29 cellular contexts compared by ENCODE assay signal in genomic region chr15:25605171-25605570, GRCh38.
"Had no signal": no experiment of that assay in that cellular context is flagged by ENCODE, and none has a peak within 500 bp of the region (broad histone marks: within the 10 kb centered on the region; RNA-seq: fewer than 3 reads in every experiment).

No MANE protein-coding gene starts in this region.

- H3K27me3 ChIP-seq: neural progenitor cell, ovary, right lobe of liver, sigmoid colon, stomach, tibial artery, transverse colon, vagina had no signal

- H3K4me3 Mint-ChIP-seq: naive B cell; naive thymus-derived CD8-positive, alpha-beta T cell; natural killer cell treated with Interleukin-12 subunit alpha and Interleukin-12 subunit beta and Interleukin-15 and Interleukin-18, amount 100 ng/mL, for 72 hours; nephron progenitor cell; neural progenitor cell; stimulated activated effector memory CD8-positive, alpha-beta T cell treated with anti-CD3 and anti-CD28 coated beads, Interleukin-12 subunit alpha, Interleukin-12 subunit beta, amount 100 ng/mL, for 72 hours; stimulated activated naive B cell treated with anti-CD40 and anti-IgM and Interleukin-4, amounts not matched to agents 10 μg/mL and 1 μg/mL and 100 μg/mL, for 72 hours; stimulated activated naive CD8-positive, alpha-beta T cell treated with anti-CD3 and anti-CD28 coated beads, Interleukin-15, Interleukin-2, amounts not matched to agents 100 ng/mL and 50 ng/mL, for 24 hours; type B pancreatic cell had no signal

- H3K79me2 ChIP-seq: parathyroid adenoma had no signal

- H3K36me3 ChIP-seq: neural progenitor cell, ovary, right lobe of liver, sigmoid colon, stomach, thoracic aorta, tibial artery, transverse colon, vagina had no signal

- H3K9me3 Mint-ChIP-seq: type B pancreatic cell had no signal

- H3K4me1 Mint-ChIP-seq: naive B cell; naive thymus-derived CD8-positive, alpha-beta T cell; nephron progenitor cell; stimulated activated effector memory CD8-positive, alpha-beta T cell treated with anti-CD3 and anti-CD28 coated beads, Interleukin-12 subunit alpha, Interleukin-12 subunit beta, amount 100 ng/mL, for 72 hours; stimulated activated naive B cell treated with anti-CD40 and anti-IgM and Interleukin-4, amounts not matched to agents 10 μg/mL and 1 μg/mL and 100 μg/mL, for 72 hours had no signal

- H3K27ac ChIP-seq: neural progenitor cell, ovary, parathyroid adenoma, psoas muscle, right lobe of liver, sigmoid colon, stomach, thoracic aorta, tibial artery, transverse colon, vagina had no signal

- DNase-seq: naive B cell; naive thymus-derived CD8-positive, alpha-beta T cell; nephron progenitor cell; occipital lobe; ovary; posterior cingulate gyrus; psoas muscle; right cardiac atrium; right lobe of liver; sigmoid colon; small intestine; stimulated activated CD4-positive, alpha-beta T cell treated with anti-CD3 and anti-CD28 coated beads, Interleukin-15, amount 100 ng/mL, for 24 hours; stimulated activated CD4-positive, alpha-beta T cell treated with anti-CD3 and anti-CD28 coated beads, Interleukin-2, amount 100 ng/mL, for 24 hours; stimulated activated CD4-positive, alpha-beta T cell treated with anti-CD3 and anti-CD28 coated beads, Interleukin-2, amount 100 ng/mL, for 48 hours; stimulated activated CD4-positive, alpha-beta T cell treated with anti-CD3 and anti-CD28 coated beads, Interleukin-4, amount 100 ng/mL, for 24 hours; stimulated activated naive B cell treated with anti-CD40 and anti-IgM and Interleukin-4, amounts not matched to agents 10 μg/mL and 1 μg/mL and 100 μg/mL, for 72 hours; stimulated activated naive CD4-positive, alpha-beta T cell treated with Interleukin-2 at 50 U/mL for 16 hours; stomach; tibial artery; transverse colon had no signal

- H3K4me1 ChIP-seq: parathyroid adenoma, psoas muscle, right lobe of liver, stomach, transverse colon, vagina had no signal

- H3K27ac Mint-ChIP-seq: naive B cell; naive thymus-derived CD8-positive, alpha-beta T cell; natural killer cell treated with Interleukin-12 subunit alpha and Interleukin-12 subunit beta and Interleukin-15 and Interleukin-18, amount 100 ng/mL, for 72 hours; nephron progenitor cell; neural progenitor cell; progenitor cell of endocrine pancreas; stimulated activated effector memory CD8-positive, alpha-beta T cell treated with anti-CD3 and anti-CD28 coated beads, Interleukin-12 subunit alpha, Interleukin-12 subunit beta, amount 100 ng/mL, for 72 hours; stimulated activated naive B cell treated with anti-CD40 and anti-IgM and Interleukin-4, amounts not matched to agents 10 μg/mL and 1 μg/mL and 100 μg/mL, for 72 hours; stimulated activated naive CD8-positive, alpha-beta T cell treated with anti-CD3 and anti-CD28 coated beads, Interleukin-15, Interleukin-2, amounts not matched to agents 100 ng/mL and 50 ng/mL, for 24 hours; type B pancreatic cell had no signal

- H2AFZ ChIP-seq: neural progenitor cell, parathyroid adenoma had no signal

- H3K4me2 ChIP-seq: neural progenitor cell had no signal

- H3K36me3 Mint-ChIP-seq: naive B cell; naive thymus-derived CD8-positive, alpha-beta T cell; natural killer cell treated with Interleukin-12 subunit alpha and Interleukin-12 subunit beta and Interleukin-15 and Interleukin-18, amount 100 ng/mL, for 72 hours; neural progenitor cell; stimulated activated effector memory CD8-positive, alpha-beta T cell treated with anti-CD3 and anti-CD28 coated beads, Interleukin-12 subunit alpha, Interleukin-12 subunit beta, amount 100 ng/mL, for 72 hours; stimulated activated naive B cell treated with anti-CD40 and anti-IgM and Interleukin-4, amounts not matched to agents 10 μg/mL and 1 μg/mL and 100 μg/mL, for 72 hours; type B pancreatic cell had no signal

- H3K4me3 ChIP-seq: neural progenitor cell, ovary, psoas muscle, right lobe of liver, sigmoid colon, stomach, thoracic aorta, tibial artery, transverse colon, vagina had no signal

- H3K27me3 Mint-ChIP-seq: progenitor cell of endocrine pancreas; stimulated activated naive B cell treated with anti-CD40 and anti-IgM and Interleukin-4, amounts not matched to agents 10 μg/mL and 1 μg/mL and 100 μg/mL, for 72 hours; type B pancreatic cell had no signal

- H3K9me3 ChIP-seq: ovary, psoas muscle, right lobe of liver, thoracic aorta, tibial artery, vagina had no signal

- H3K9ac ChIP-seq: neural progenitor cell, parathyroid adenoma had no signal

- ATAC-seq: naive thymus-derived CD8-positive, alpha-beta T cell; natural killer cell treated with Interleukin-12 subunit alpha and Interleukin-12 subunit beta and Interleukin-15 and Interleukin-18, amount 100 ng/mL, for 72 hours; psoas muscle; right cardiac atrium; right lobe of liver; stimulated activated effector memory CD8-positive, alpha-beta T cell treated with anti-CD3 and anti-CD28 coated beads, Interleukin-12 subunit alpha, Interleukin-12 subunit beta, amount 100 ng/mL, for 72 hours; stimulated activated naive B cell treated with anti-CD40 and anti-IgM and Interleukin-4, amounts not matched to agents 10 μg/mL and 1 μg/mL and 100 μg/mL, for 72 hours had no signal
